In the genomic region with DNA sequence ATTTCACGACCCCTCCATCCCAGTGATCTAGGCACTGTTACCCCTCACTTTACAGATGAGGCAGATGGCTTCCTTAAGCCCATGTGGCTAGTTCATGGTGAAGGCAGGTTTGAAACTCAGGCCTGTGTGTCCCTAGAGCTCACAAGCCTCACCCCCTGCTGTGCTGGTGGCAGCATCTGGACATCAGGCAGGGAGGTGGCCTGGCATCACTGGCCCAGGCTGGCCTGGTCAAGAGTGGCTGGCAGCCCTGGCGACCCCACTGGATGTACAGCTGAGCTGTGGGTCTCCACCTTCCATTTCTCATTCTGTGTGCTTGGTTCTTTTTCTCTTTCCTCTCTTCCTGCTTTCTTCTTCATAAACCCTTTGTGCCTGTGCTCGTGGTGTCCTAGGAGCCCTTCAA, we compare ENCODE assay signal across 1 cellular context.
TF ChIP-seq lines count a peak whose summit lies in the region.

No MANE protein-coding gene starts in this region.

TF ChIP-seq in GM12878, 131 proteins besides CTCF, POLR2A, EP300 and RAD21 (continued from another document):
- TF ChIP-seq, protein P1, sequence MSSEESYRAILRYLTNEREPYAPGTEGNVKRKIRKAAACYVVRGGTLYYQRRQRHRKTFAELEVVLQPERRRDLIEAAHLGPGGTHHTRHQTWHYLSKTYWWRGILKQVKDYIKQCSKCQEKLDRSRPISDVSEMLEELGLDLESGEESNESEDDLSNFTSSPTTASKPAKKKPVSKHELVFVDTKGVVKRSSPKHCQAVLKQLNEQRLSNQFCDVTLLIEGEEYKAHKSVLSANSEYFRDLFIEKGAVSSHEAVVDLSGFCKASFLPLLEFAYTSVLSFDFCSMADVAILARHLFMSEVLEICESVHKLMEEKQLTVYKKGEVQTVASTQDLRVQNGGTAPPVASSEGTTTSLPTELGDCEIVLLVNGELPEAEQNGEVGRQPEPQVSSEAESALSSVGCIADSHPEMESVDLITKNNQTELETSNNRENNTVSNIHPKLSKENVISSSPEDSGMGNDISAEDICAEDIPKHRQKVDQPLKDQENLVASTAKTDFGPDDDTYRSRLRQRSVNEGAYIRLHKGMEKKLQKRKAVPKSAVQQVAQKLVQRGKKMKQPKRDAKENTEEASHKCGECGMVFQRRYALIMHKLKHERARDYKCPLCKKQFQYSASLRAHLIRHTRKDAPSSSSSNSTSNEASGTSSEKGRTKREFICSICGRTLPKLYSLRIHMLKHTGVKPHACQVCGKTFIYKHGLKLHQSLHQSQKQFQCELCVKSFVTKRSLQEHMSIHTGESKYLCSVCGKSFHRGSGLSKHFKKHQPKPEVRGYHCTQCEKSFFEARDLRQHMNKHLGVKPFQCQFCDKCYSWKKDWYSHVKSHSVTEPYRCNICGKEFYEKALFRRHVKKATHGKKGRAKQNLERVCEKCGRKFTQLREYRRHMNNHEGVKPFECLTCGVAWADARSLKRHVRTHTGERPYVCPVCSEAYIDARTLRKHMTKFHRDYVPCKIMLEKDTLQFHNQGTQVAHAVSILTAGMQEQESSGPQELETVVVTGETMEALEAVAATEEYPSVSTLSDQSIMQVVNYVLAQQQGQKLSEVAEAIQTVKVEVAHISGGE (CRISPR knock-in tag; IDR thresholded peaks at IDR 0.05), result no peak
- TF ChIP-seq CHD1 (IDR thresholded peaks at IDR 0.05; ENCODE audit: low read depth, low read length), result no peak
